ENCODE assay signal across 14 cellular contexts in the genomic region with DNA sequence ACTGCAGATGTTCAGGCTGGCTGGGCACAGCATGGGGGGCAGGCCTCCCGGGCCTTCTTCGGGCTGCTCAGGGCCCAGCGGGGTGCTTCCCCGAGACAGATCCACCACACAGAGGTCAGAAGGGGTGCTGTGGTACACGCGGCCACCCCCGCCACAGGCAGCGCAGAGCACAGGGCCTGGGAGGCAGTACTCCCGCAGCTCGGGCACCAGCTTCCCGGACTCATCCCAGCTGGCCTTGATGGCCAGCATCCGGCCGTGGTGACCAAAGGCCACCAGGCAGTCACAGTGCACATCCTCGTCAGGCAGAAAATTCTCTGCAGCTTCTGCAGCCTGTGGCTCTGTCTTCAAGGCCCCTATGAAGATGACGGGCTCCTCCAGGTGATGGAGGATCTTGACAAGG. TPM values are rescaled to one million over a fixed set of nuclear protein-coding genes. Genes with fewer than 3 reads are reported as not detected.
DNase-seq lines count a peak whose midpoint lies in the region; ATAC-seq, FAIRE-seq and TF ChIP-seq lines count a peak whose summit lies in the region.
"Had no signal": no experiment of that assay in that cellular context is flagged by ENCODE, and none has a peak within 500 bp of the region (broad histone marks: within the 10 kb centered on the region; RNA-seq: fewer than 3 reads in every experiment).

No MANE protein-coding gene starts in this region.

- H3K4me3 ChIP-seq in CD8-positive, alpha-beta T cell (ENCODE audit: low read depth, low read length): no peak overlapping the region
- H3K4me3 ChIP-seq in IMR-90 (ENCODE audit: insufficient read depth, low read depth, low read length): no peak overlapping the region
- no peak overlapping the region for H3K4me3 ChIP-seq in astrocyte (ENCODE audit: insufficient read depth, low read depth, low read length)

- H3K79me1 ChIP-seq in IMR-90 (ENCODE audit: low read depth in 1 of 2, low read length in 2 of 2): peaks cover 17 to 60% of the 10 kb centered on the region in 2 experiments

- intact Hi-C loops in CD8-positive, alpha-beta T cell (cut with DNase I, micrococcal nuclease): loop anchor here (5.0 to 10.0 kb wide), 2 partner anchors 115 to 298 kb away; a partner anchor contains a TSS
- intact Hi-C loops in IMR-90 (cut with micrococcal nuclease): no loop called here
- intact Hi-C loops in natural killer cell (cut with micrococcal nuclease): no loop called here
- intact Hi-C loops in left colon (cut with DNase I, micrococcal nuclease): no loop called here

- H3K23ac ChIP-seq in IMR-90 (ENCODE audit: low read depth, low read length): no peak overlapping the region

- TF ChIP-seq CTCF in CD8-positive, alpha-beta T cell (IDR thresholded peaks at IDR 0.05): no peak
- TF ChIP-seq CTCF in IMR-90 (conservative IDR thresholded peaks at IDR 0.05; ENCODE audit: low read depth, low read length) (no peak), astrocyte (IDR thresholded peaks at IDR 0.05; ENCODE audit: insufficient read depth, low read depth, low read length) (no peak), natural killer cell (IDR thresholded peaks at IDR 0.05) (no peak)

- no peaks in the 10 kb centered on the region for H3K9me3 Mint-ChIP-seq in CD8-positive, alpha-beta T cell
- no peaks in the 10 kb centered on the region for H3K9me3 Mint-ChIP-seq in astrocyte (ENCODE audit: unreplicated experiment)
- H3K9me3 Mint-ChIP-seq in natural killer cell: no peaks in the 10 kb centered on the region

- H3K4me2 ChIP-seq in IMR-90 (ENCODE audit: low read depth, low read length): no peak overlapping the region
- H3K4me2 ChIP-seq in astrocyte (ENCODE audit: low read length): no peak overlapping the region

- no peak overlapping the region for H4K8ac ChIP-seq in IMR-90 (ENCODE audit: low read depth in 2 of 2, low read length in 2 of 2)

- dilution Hi-C loops in IMR-90 (cut with HindIII; ENCODE audit: low sequenced_read_pairs, unreplicated experiment): no loop called here

- H3K9ac ChIP-seq in IMR-90 (ENCODE audit: low read depth, low read length): no peak overlapping the region
- H3K9ac ChIP-seq in astrocyte (ENCODE audit: low read length): no peak overlapping the region

- H3K27ac Mint-ChIP-seq in CD8-positive, alpha-beta T cell: no peak overlapping the region
- H3K27ac Mint-ChIP-seq in astrocyte (ENCODE audit: unreplicated experiment): no peak overlapping the region
- peak overlapping the region in 1 of 2 donors; percentile 46 for H3K27ac Mint-ChIP-seq in natural killer cell

- no peak overlapping the region for H2BK5ac ChIP-seq in IMR-90 (ENCODE audit: low read depth, low read length, poor library complexity, severe bottlenecking)

- H2BK20ac ChIP-seq in IMR-90 (ENCODE audit: low read depth, low read length): no peak overlapping the region

- no peak for FAIRE-seq in astrocyte (lab: Jason Lieb, UNC)

- no peak for TF ChIP-seq POLR2A in IMR-90 (IDR thresholded peaks at IDR 0.05; ENCODE audit: low read depth, low read length)

- H2AFZ ChIP-seq in IMR-90 (replicated peaks; ENCODE audit: low read length, poor library complexity) (peak overlapping the region; percentile 11), astrocyte (ENCODE audit: low read depth, low read length) (no peak overlapping the region)

- H3K4me3 Mint-ChIP-seq in CD8-positive, alpha-beta T cell: peak overlapping the region; percentile 86
- H3K4me3 Mint-ChIP-seq in astrocyte (ENCODE audit: unreplicated experiment): peak overlapping the region; percentile 90
- H3K4me3 Mint-ChIP-seq in natural killer cell: peak overlapping the region; percentile 74

- no peak overlapping the region for H4K91ac ChIP-seq in IMR-90 (ENCODE audit: insufficient read depth, low read depth, low read length)

- in situ Hi-C loops in IMR-90 (cut with MboI; ENCODE audit: low sequenced_read_pairs): no loop called here

- peaks cover 13% of the 10 kb centered on the region for H3K36me3 ChIP-seq in CD8-positive, alpha-beta T cell (ENCODE audit: insufficient read depth, low read length)
- H3K36me3 ChIP-seq in IMR-90 (ENCODE audit: control insufficient read depth, insufficient read depth, low read length): peaks cover 40% of the 10 kb centered on the region
- peaks cover 2% of the 10 kb centered on the region for H3K36me3 ChIP-seq in astrocyte (ENCODE audit: insufficient read depth, low read length)

- no peak for TF ChIP-seq RAD21 in IMR-90 (IDR thresholded peaks at IDR 0.05; ENCODE audit: low read length)

- H3K4me1 ChIP-seq in CD8-positive, alpha-beta T cell (ENCODE audit: insufficient read depth, low read length): peaks cover 21% of the 10 kb centered on the region
- H3K4me1 ChIP-seq in IMR-90 (ENCODE audit: control insufficient read depth, insufficient read depth, low read length): peaks cover 15% of the 10 kb centered on the region
- peaks cover 34% of the 10 kb centered on the region for H3K4me1 ChIP-seq in astrocyte (ENCODE audit: insufficient read depth, low read length)

- H4K20me1 ChIP-seq in IMR-90 (ENCODE audit: insufficient read depth, low read length) (peaks cover 33% of the 10 kb centered on the region), astrocyte (ENCODE audit: insufficient read depth, low read length) (peaks cover 59% of the 10 kb centered on the region)

- H3K27me3 Mint-ChIP-seq in CD8-positive, alpha-beta T cell (ENCODE audit: low read depth): no peaks in the 10 kb centered on the region
- no peaks in the 10 kb centered on the region for H3K27me3 Mint-ChIP-seq in astrocyte (ENCODE audit: low read depth, unreplicated experiment)
- H3K27me3 Mint-ChIP-seq in natural killer cell (ENCODE audit: low read depth in 2 of 2): no peaks in the 10 kb centered on the region

- H2AK5ac ChIP-seq in IMR-90 (ENCODE audit: low read depth, low read length): no peak overlapping the region

- no peaks in the 10 kb centered on the region for H3K27me3 ChIP-seq in CD8-positive, alpha-beta T cell (ENCODE audit: insufficient read depth, low read length)
- no peaks in the 10 kb centered on the region for H3K27me3 ChIP-seq in IMR-90 (ENCODE audit: control insufficient read depth, insufficient read depth, low read length)
- H3K27me3 ChIP-seq in astrocyte (ENCODE audit: insufficient read depth, low read length): no peaks in the 10 kb centered on the region
- H3K27me3 ChIP-seq: neutrophil had no signal

- peaks cover 11% of the 10 kb centered on the region for H3K9me1 ChIP-seq in IMR-90 (ENCODE audit: insufficient read depth, low read length)

- H2BK120ac ChIP-seq in IMR-90 (ENCODE audit: low read depth, low read length): no peak overlapping the region

- peaks cover 52% of the 10 kb centered on the region for H3K79me2 ChIP-seq in astrocyte (ENCODE audit: insufficient read depth, low read length)

- no peak overlapping the region for H3K18ac ChIP-seq in IMR-90 (ENCODE audit: low read depth, low read length)

- H3K27ac ChIP-seq in CD8-positive, alpha-beta T cell (ENCODE audit: low read depth, low read length): no peak overlapping the region
- H3K27ac ChIP-seq in IMR-90 (ENCODE audit: insufficient read depth, low read length): no peak overlapping the region
- no peak overlapping the region for H3K27ac ChIP-seq in astrocyte (ENCODE audit: low read depth, low read length)
- H3K27ac ChIP-seq: neutrophil, skin epidermis had no signal

- H3K9me3 ChIP-seq in CD8-positive, alpha-beta T cell (ENCODE audit: low read length): no peaks in the 10 kb centered on the region
- H3K9me3 ChIP-seq in IMR-90 (ENCODE audit: control insufficient read depth, insufficient read depth, low read length): no peaks in the 10 kb centered on the region
- H3K9me3 ChIP-seq in astrocyte (ENCODE audit: insufficient read depth, low read depth, low read length): no peaks in the 10 kb centered on the region
- H3K9me3 ChIP-seq: neutrophil had no signal

- no peak overlapping the region for H2BK15ac ChIP-seq in IMR-90 (ENCODE audit: low read depth, low read length)

- POLR2A ChIA-PET in CD8-positive, alpha-beta T cell (lab: Charles Lee): no interaction called here
- POLR2A ChIA-PET in IMR-90 (lab: Charles Lee; ENCODE audit: unreplicated experiment): no interaction called here

- peaks cover 43% of the 10 kb centered on the region for H3K36me3 Mint-ChIP-seq in CD8-positive, alpha-beta T cell
- peaks cover 14% of the 10 kb centered on the region for H3K36me3 Mint-ChIP-seq in astrocyte (ENCODE audit: low read depth, unreplicated experiment)
- H3K36me3 Mint-ChIP-seq in natural killer cell: no peaks in the 10 kb centered on the region

- no peak for ATAC-seq in CD8-positive, alpha-beta T cell
- ATAC-seq in IMR-90 (ENCODE audit: low read depth): no peak
- ATAC-seq in natural killer cell: no peak
- no peak for ATAC-seq in left colon
- no peak for ATAC-seq in GM18907 (IDR thresholded peaks at IDR 0.05; ENCODE audit: unreplicated experiment)

- peak overlapping the region; percentile 42 for H2AK9ac ChIP-seq in IMR-90 (replicated peaks; ENCODE audit: low read depth, low read length, poor library complexity)

- WGBS in IMR-90 (ENCODE audit: extremely low coverage in 2 of 2, insufficient read length in 1 of 2), 2 experiments: 95% methylated on average over 4 of the region's 15 CpGs; no CpG with 5 or more reads in 1 of the 2 experiments

- no peak overlapping the region for H3K56ac ChIP-seq in IMR-90 (ENCODE audit: extremely low read depth, insufficient read depth, low read length)

- H3K14ac ChIP-seq in IMR-90 (replicated peaks; ENCODE audit: low read depth, low read length): no peak overlapping the region

- CTCF ChIA-PET in CD8-positive, alpha-beta T cell (lab: Charles Lee): interaction anchor here (1.2 kb wide), 1 partner anchor 66 kb away, joined by 3 read pairs; no protein-coding TSS in a partner anchor
- CTCF ChIA-PET in IMR-90 (lab: Yijun Ruan, JAX): no interaction called here

- no TSS peak for BruUV-seq in IMR-90 (replicated peaks; lab: Mats Ljungman, UMichigan)

- no peak overlapping the region for H3K4ac ChIP-seq in IMR-90 (ENCODE audit: low read depth, low read length)

- no peak for DNase-seq in CD8-positive, alpha-beta T cell
- DNase-seq in IMR-90: no peak
- DNase-seq in astrocyte (ENCODE audit: low read depth): no peak
- DNase-seq in natural killer cell: no peak
- DNase-seq in left colon: no peak
- no peak for DNase-seq in NCI-H1092 (lab: John Stamatoyannopoulos, UW)
- no peak for DNase-seq in stimulated activated CD4-positive, alpha-beta T cell treated with anti-CD3 and anti-CD28 coated beads, Interleukin-4, amount 100 ng/mL, for 1 hour
- DNase-seq: caudate nucleus; head of caudate nucleus; NK-92 treated with Interleukin-12 subunit alpha and Interleukin-12 subunit beta, amount 100 ng/mL, for 24 hours had no signal

- no peak overlapping the region for H4K5ac ChIP-seq in IMR-90 (ENCODE audit: low read depth, low read length)

- peaks cover 31% of the 10 kb centered on the region for H3K4me1 Mint-ChIP-seq in CD8-positive, alpha-beta T cell (ENCODE audit: low read depth)
- H3K4me1 Mint-ChIP-seq in astrocyte (ENCODE audit: low read depth, unreplicated experiment) (peaks cover 26% of the 10 kb centered on the region), natural killer cell (peaks cover 24 to 32% of the 10 kb centered on the region in 2 donors)

RNA-seq across cellular contexts. Expression of a gene that starts 1.9 kb away (rescaled TPM):
- 10 to 100 TPM; 21.7 to 23.5 TPM for total RNA-seq in CD8-positive, alpha-beta T cell
- 7.5 and 7.9 TPM in 2 replicates for total RNA-seq in IMR-90 (2012; rRNA removed)
- polyA plus RNA-seq in IMR-90 (2012; rRNA removed): 24.8 and 27.5 TPM in 2 replicates
- polyA plus RNA-seq in IMR-90 (2012; cell fraction: cytosol; rRNA removed): 14.4 and 23.9 TPM in 2 replicates
- 48.3 and 135 TPM in 2 replicates for polyA plus RNA-seq in IMR-90 (2012; cell fraction: nucleus; rRNA removed; ENCODE audit: low replicate concordance)
- total RNA-seq in astrocyte: 35.8 and 38.9 TPM in 2 replicates
- 10 to 100 TPM; 31.8 to 34.5 (median 33.1) TPM for total RNA-seq in natural killer cell
- 10 to 100 TPM; 25.4 to 28.8 TPM for total RNA-seq in left colon

RNA-seq across cellular contexts. Expression of a gene that starts 22.1 kb away (rescaled TPM):
- under 1 TPM; 0.36 to 0.38 TPM for total RNA-seq in CD8-positive, alpha-beta T cell
- total RNA-seq in IMR-90 (2012; rRNA removed) (0.18 and 0.28 TPM in 2 replicates), astrocyte (5.6 and 8.0 TPM in 2 replicates), natural killer cell (1 to 10 TPM in 2 of 3 donors, under 1 TPM in 1; 0.26 to 2.6 (median 1.0) TPM), left colon (1 to 10 TPM; 2.3 to 4.9 TPM)
- polyA plus RNA-seq in IMR-90 (2012; rRNA removed): 0.84 and 1.1 TPM in 2 replicates
- polyA plus RNA-seq in IMR-90 (2012; cell fraction: cytosol; rRNA removed): 0.22 and 0.96 TPM in 2 replicates
- 2.6 and 6.7 TPM in 2 replicates for polyA plus RNA-seq in IMR-90 (2012; cell fraction: nucleus; rRNA removed; ENCODE audit: low replicate concordance)
- total RNA-seq: epithelial cell of proximal tubule had no signal

RNA-seq across cellular contexts. Expression of a gene that starts 37.7 kb away (rescaled TPM):
- total RNA-seq in CD8-positive, alpha-beta T cell: 1,000 to 10,000 TPM; 1,370 to 1,375 TPM
- total RNA-seq in IMR-90 (2012; rRNA removed): 12,144 and 15,732 TPM in 2 replicates
- 10,271 and 10,907 TPM in 2 replicates for polyA plus RNA-seq in IMR-90 (2012; rRNA removed)
- 46,606 and 47,328 TPM in 2 replicates for polyA plus RNA-seq in IMR-90 (2012; cell fraction: cytosol; rRNA removed)
- polyA plus RNA-seq in IMR-90 (2012; cell fraction: nucleus; rRNA removed; ENCODE audit: low replicate concordance): 8,917 and 28,399 TPM in 2 replicates
- 7,049 and 7,369 TPM in 2 replicates for total RNA-seq in astrocyte
- 1,000 to 10,000 TPM; 1,401 to 1,901 (median 1,735) TPM for total RNA-seq in natural killer cell
- 1,000 to 10,000 TPM; 3,767 to 4,413 TPM for total RNA-seq in left colon

Comparison
In these comparisons a context has a peak if more than half of its experiments do, and no peak if none do; other contexts are left out.
1. intact Hi-C loops: an anchor here in CD8-positive, alpha-beta T cell (5.0 to 10.0 kb wide); none called in IMR-90, natural killer cell and left colon.